In genomic region chr1:232386721-232387510, GRCh38 we compare ENCODE assay signal across 17 cellular contexts.
DNase-seq lines count a peak whose midpoint lies in the region; ATAC-seq and TF ChIP-seq lines count a peak whose summit lies in the region.
"Had no signal": no experiment of that assay in that cellular context is flagged by ENCODE, and none has a peak within 500 bp of the region (broad histone marks: within the 10 kb centered on the region; RNA-seq: fewer than 3 reads in every experiment).

No MANE protein-coding gene starts in this region.

- H3K36me3 ChIP-seq in cardiac muscle cell = no peaks in the 10 kb centered on the region
- no peaks in the 10 kb centered on the region for H3K36me3 ChIP-seq in right atrium auricular region
- H3K36me3 ChIP-seq in PC-3 (ENCODE audit: low read depth, low read length) = no peaks in the 10 kb centered on the region
- H3K36me3 ChIP-seq in mesenchymal stem cell (ENCODE audit: control insufficient read depth in 1 of 2, insufficient read depth in 2 of 2, low read depth in 1 of 2, low read length in 2 of 2) = no peaks in the 10 kb centered on the region
- H3K36me3 ChIP-seq in sigmoid colon = no peaks in the 10 kb centered on the region
- H3K36me3 ChIP-seq: BLaER1 treated with 17β-estradiol and CSF1 and Interleukin-3, amounts not matched to agents 10 nM and 100 nM; HAP-1 had no signal

- H3K27me3 ChIP-seq in cardiac muscle cell = no peaks in the 10 kb centered on the region
- no peaks in the 10 kb centered on the region for H3K27me3 ChIP-seq in right atrium auricular region
- H3K27me3 ChIP-seq in PC-3 (ENCODE audit: low read length) = no peaks in the 10 kb centered on the region
- no peaks in the 10 kb centered on the region for H3K27me3 ChIP-seq in mesenchymal stem cell (ENCODE audit: control insufficient read depth in 1 of 2, insufficient read depth in 1 of 2, low read length in 2 of 2)
- H3K27me3 ChIP-seq in sigmoid colon = no peaks in the 10 kb centered on the region
- H3K27me3 ChIP-seq: BLaER1 treated with 17β-estradiol and CSF1 and Interleukin-3, amounts not matched to agents 10 nM and 100 nM had no signal

- H3K9me2 ChIP-seq in PC-3 (replicated peaks; ENCODE audit: low read length) = no peaks in the 10 kb centered on the region

- POLR2A ChIA-PET in PC-3 (lab: Charles Lee; ENCODE audit: unreplicated experiment) = no interaction called here

- no peak overlapping the region for H2BK120ac ChIP-seq in mesenchymal stem cell (ENCODE audit: low read depth, low read length)

- H2BK15ac ChIP-seq in mesenchymal stem cell (ENCODE audit: low read depth, poor library complexity, severe bottlenecking) = no peak overlapping the region

- no peaks in the 10 kb centered on the region for H3F3A ChIP-seq in PC-3 (ENCODE audit: low read length, unreplicated experiment)

- H2AFZ ChIP-seq in PC-3 (ENCODE audit: low read length) = no peak overlapping the region
- H2AFZ ChIP-seq in mesenchymal stem cell (ENCODE audit: low read depth, low read length) = no peak overlapping the region

- no TSS peak for BruUV-seq in PC-3 (replicated peaks; lab: Mats Ljungman, UMichigan)

- TF ChIP-seq CTCF in cardiac muscle cell (IDR thresholded peaks at IDR 0.05; ENCODE audit: low read depth, low read length) = no peak
- no peak for TF ChIP-seq CTCF in right atrium auricular region (IDR thresholded peaks at IDR 0.05)
- TF ChIP-seq CTCF in PC-3 (conservative IDR thresholded peaks at IDR 0.05; ENCODE audit: low read depth, low read length) = no peak
- TF ChIP-seq CTCF in sigmoid colon (IDR thresholded peaks at IDR 0.05) = no peak

- H3K9me3 ChIP-seq in cardiac muscle cell (ENCODE audit: low read depth) (no peaks in the 10 kb centered on the region), right atrium auricular region (no peaks in the 10 kb centered on the region), PC-3 (ENCODE audit: low read length) (no peaks in the 10 kb centered on the region), mesenchymal stem cell (ENCODE audit: control insufficient read depth, low read length) (no peaks in the 10 kb centered on the region), sigmoid colon (no peaks in the 10 kb centered on the region)
- H3K9me3 ChIP-seq: A549; BLaER1 treated with 17β-estradiol and CSF1 and Interleukin-3, amounts not matched to agents 10 nM and 100 nM; HAP-1 had no signal

- H3K9me3 Mint-ChIP-seq in activated naive CD4-positive, alpha-beta T cell treated with anti-CD3 and anti-CD28 coated beads, Interleukin-2, amount 10 ng/mL, durations not matched to agents 7 days and 5 days = no peaks in the 10 kb centered on the region
- H3K9me3 Mint-ChIP-seq: CD8-positive, alpha-beta T cell had no signal

- H3K4me3 ChIP-seq in cardiac muscle cell (no peak overlapping the region), right atrium auricular region (no peak overlapping the region), PC-3 (ENCODE audit: low read length) (no peak overlapping the region), mesenchymal stem cell (ENCODE audit: insufficient read depth in 1 of 2, low read depth in 1 of 2, low read length in 2 of 2) (no peak overlapping the region), sigmoid colon (no peak overlapping the region)
- H3K4me3 ChIP-seq: A549; BLaER1 treated with 17β-estradiol and CSF1 and Interleukin-3, amounts not matched to agents 10 nM and 100 nM; HAP-1 had no signal

- H3K4me1 Mint-ChIP-seq in activated naive CD4-positive, alpha-beta T cell treated with anti-CD3 and anti-CD28 coated beads, Interleukin-2, amount 10 ng/mL, durations not matched to agents 7 days and 5 days = no peaks in the 10 kb centered on the region

- CTCF ChIA-PET in PC-3 (lab: Charles Lee) = no interaction called here
- CTCF ChIA-PET in activated naive CD4-positive, alpha-beta T cell treated with anti-CD3 and anti-CD28 coated beads, Interleukin-2, amount 10 ng/mL, durations not matched to agents 7 days and 5 days (lab: Charles Lee) = interaction anchor here (1.1 kb wide), 1 partner anchor 240 kb away, joined by 3 read pairs; no protein-coding TSS in a partner anchor

- H3K23ac ChIP-seq in mesenchymal stem cell (ENCODE audit: low read length in 2 of 2) = no peak overlapping the region

- H3K27ac ChIP-seq in cardiac muscle cell (peak overlapping the region; percentile 49), right atrium auricular region (no peak overlapping the region), PC-3 (ENCODE audit: low read length) (no peak overlapping the region), mesenchymal stem cell (ENCODE audit: low read length, poor library complexity, severe bottlenecking) (no peak overlapping the region), sigmoid colon (no peak overlapping the region)
- H3K27ac ChIP-seq: 22Rv1; A549; BLaER1 treated with 17β-estradiol and CSF1 and Interleukin-3, amounts not matched to agents 10 nM and 100 nM had no signal

- no peaks in the 10 kb centered on the region for H4K20me1 ChIP-seq in PC-3 (ENCODE audit: low read length)
- H4K20me1 ChIP-seq: BLaER1 treated with 17β-estradiol and CSF1 and Interleukin-3, amounts not matched to agents 10 nM and 100 nM had no signal

- TF ChIP-seq POLR2A in sigmoid colon (IDR thresholded peaks at IDR 0.05) = no peak

- H4K91ac ChIP-seq in mesenchymal stem cell (ENCODE audit: low read length) = peak overlapping the region; percentile 14

- H3K36me3 Mint-ChIP-seq in activated naive CD4-positive, alpha-beta T cell treated with anti-CD3 and anti-CD28 coated beads, Interleukin-2, amount 10 ng/mL, durations not matched to agents 7 days and 5 days = no peaks in the 10 kb centered on the region
- H3K36me3 Mint-ChIP-seq: CD8-positive, alpha-beta T cell had no signal

- no peak overlapping the region for H4K8ac ChIP-seq in mesenchymal stem cell (ENCODE audit: low read length)

- peaks cover 18% of the 10 kb centered on the region for H3K4me1 ChIP-seq in cardiac muscle cell (ENCODE audit: low read depth)
- H3K4me1 ChIP-seq in right atrium auricular region = peaks cover 0 to 7% of the 10 kb centered on the region in 2 donors
- peaks cover 8% of the 10 kb centered on the region; the same call in 1 of the 2 replicates for H3K4me1 ChIP-seq in PC-3 (ENCODE audit: insufficient read depth, low read length)
- H3K4me1 ChIP-seq in mesenchymal stem cell (ENCODE audit: control insufficient read depth, insufficient read depth, low read depth, low read length) = peaks cover 11% of the 10 kb centered on the region
- H3K4me1 ChIP-seq in sigmoid colon = no peaks in the 10 kb centered on the region
- H3K4me1 ChIP-seq: A549 had no signal

- H3K14ac ChIP-seq in mesenchymal stem cell (ENCODE audit: low read length in 2 of 2) = no peak overlapping the region

- no peak overlapping the region for H3K18ac ChIP-seq in mesenchymal stem cell (ENCODE audit: low read depth in 1 of 2, low read length in 2 of 2)

- ATAC-seq in PC-3 = peak; percentile 21; the same call in 1 of the 2 replicates
- no peak for ATAC-seq in GM18867 (IDR thresholded peaks at IDR 0.05; ENCODE audit: unreplicated experiment)
- ATAC-seq: A549; CD8-positive, alpha-beta T cell had no signal

- WGBS in mesenchymal stem cell = 93% methylated on average over 9 of the region's 9 CpGs
- 92% methylated on average over 9 of the region's 9 CpGs for WGBS in sigmoid colon, 2 donors

- DNase-seq in cardiac muscle cell (ENCODE audit: low read depth in 1 of 2, low spot score in 1 of 2) (no peak), right atrium auricular region (ENCODE audit: low spot score) (no peak), PC-3 (no peak), mesenchymal stem cell (no peak), sigmoid colon (peak; percentile 48)
- DNase-seq in activated CD8-positive, alpha-beta memory T cell treated with anti-CD3 and anti-CD28 coated beads for 24 hours = no peak
- DNase-seq in activated naive CD4-positive, alpha-beta T cell treated with anti-CD3 and anti-CD28 coated beads, Interleukin-2, amount 10 ng/mL, durations not matched to agents 7 days and 5 days = no peak
- DNase-seq: Calu3; CD8-positive, alpha-beta T cell; DND-41; IMR-90; KBM-7 had no signal

- no peak overlapping the region for H2AK5ac ChIP-seq in mesenchymal stem cell (ENCODE audit: low read length, severe bottlenecking)

- no peaks in the 10 kb centered on the region for H3K79me2 ChIP-seq in PC-3 (ENCODE audit: low read length)

- H3K27ac Mint-ChIP-seq in activated naive CD4-positive, alpha-beta T cell treated with anti-CD3 and anti-CD28 coated beads, Interleukin-2, amount 10 ng/mL, durations not matched to agents 7 days and 5 days = no peak overlapping the region
- H3K27ac Mint-ChIP-seq: CD8-positive, alpha-beta T cell had no signal

- no peak overlapping the region for H3K9ac ChIP-seq in PC-3 (ENCODE audit: low read length)
- no peak overlapping the region for H3K9ac ChIP-seq in mesenchymal stem cell (ENCODE audit: low read length)
- H3K9ac ChIP-seq: BLaER1 treated with 17β-estradiol and CSF1 and Interleukin-3, amounts not matched to agents 10 nM and 100 nM had no signal

- no peak overlapping the region for H3K4me3 Mint-ChIP-seq in activated naive CD4-positive, alpha-beta T cell treated with anti-CD3 and anti-CD28 coated beads, Interleukin-2, amount 10 ng/mL, durations not matched to agents 7 days and 5 days
- H3K4me3 Mint-ChIP-seq: CD8-positive, alpha-beta T cell had no signal

- no peaks in the 10 kb centered on the region for H3K79me1 ChIP-seq in mesenchymal stem cell (replicated peaks; ENCODE audit: low read length, poor library complexity, severe bottlenecking)

- no peak overlapping the region for H3K4ac ChIP-seq in mesenchymal stem cell (ENCODE audit: low read depth in 1 of 2, low read length in 2 of 2)

- intact Hi-C loops in PC-3 (cut with micrococcal nuclease) = no loop called here
- intact Hi-C loops in sigmoid colon (cut with DNase I) = no loop called here

- TF ChIP-seq EP300 in sigmoid colon (IDR thresholded peaks at IDR 0.05) = no peak

- H2BK5ac ChIP-seq in mesenchymal stem cell (ENCODE audit: low read depth, low read length, poor library complexity, severe bottlenecking) = no peak overlapping the region

- peaks cover 8% of the 10 kb centered on the region for H3K27me3 Mint-ChIP-seq in activated naive CD4-positive, alpha-beta T cell treated with anti-CD3 and anti-CD28 coated beads, Interleukin-2, amount 10 ng/mL, durations not matched to agents 7 days and 5 days

- no peak overlapping the region for H2BK12ac ChIP-seq in mesenchymal stem cell (ENCODE audit: low read length in 2 of 2)

- H3K4me2 ChIP-seq in PC-3 (ENCODE audit: low read length) (no peak overlapping the region), mesenchymal stem cell (ENCODE audit: low read length, poor library complexity, severe bottlenecking) (no peak overlapping the region)
- H3K4me2 ChIP-seq: A549 had no signal
